Comparison of ENCODE assay signal across 13 cellular contexts in genomic region chr10:68666280-68666760, GRCh38. TPM values are rescaled to one million over a fixed set of nuclear protein-coding genes. Genes with fewer than 3 reads are reported as not detected.
DNase-seq lines count a peak whose midpoint lies in the region; ATAC-seq, FAIRE-seq and TF ChIP-seq lines count a peak whose summit lies in the region.
"Had no signal": no experiment of that assay in that cellular context is flagged by ENCODE, and none has a peak within 500 bp of the region (broad histone marks: within the 10 kb centered on the region; RNA-seq: fewer than 3 reads in every experiment).

No MANE protein-coding gene starts in this region.

- H4K20me1 ChIP-seq in SK-N-SH (ENCODE audit: insufficient read depth), result no peaks in the 10 kb centered on the region

- peaks cover 6 to 27% of the 10 kb centered on the region in 2 experiments for H3K36me3 ChIP-seq in SK-N-SH (replicated peaks in 1 of 2; ENCODE audit: control insufficient read depth in 1 of 2, insufficient read depth in 2 of 2, low read length in 1 of 2)

- H3K79me2 ChIP-seq in SK-N-SH (ENCODE audit: insufficient read depth), result no peaks in the 10 kb centered on the region; the same call in none of the 2 replicates

- H3K4me3 ChIP-seq in SK-N-SH (ENCODE audit: low read depth in 2 of 2, low read length in 1 of 2), result no peak overlapping the region
- H3K4me3 ChIP-seq in fibroblast of mammary gland (ENCODE audit: control insufficient read depth, low read depth, low read length), result no peak overlapping the region
- H3K4me3 ChIP-seq: spleen had no signal

- H3F3A ChIP-seq in SK-N-SH (replicated peaks; ENCODE audit: insufficient read depth), result peaks cover 33% of the 10 kb centered on the region

- peak overlapping the region; percentile 69; the same call in 1 of the 2 replicates for H2AFZ ChIP-seq in SK-N-SH (ENCODE audit: low read depth)

- H3K27ac ChIP-seq in SK-N-SH (ENCODE audit: low read depth in 2 of 2, low read length in 1 of 2), result peak overlapping the region; percentile 24 to 97; a peak in 3 of 4 replicates
- H3K27ac ChIP-seq: spleen had no signal

- H3K9me2 ChIP-seq in SK-N-SH, result no peaks in the 10 kb centered on the region

- POLR2A ChIA-PET in SK-N-SH (lab: Yijun Ruan, JAX), result no interaction called here

- TF ChIP-seq CTCF in SK-N-SH (IDR thresholded peaks at IDR 0.05), result no peak
- TF ChIP-seq CTCF in fibroblast of mammary gland (conservative IDR thresholded peaks at IDR 0.05; ENCODE audit: control insufficient read depth, insufficient read depth, low read depth, low read length), result no peak

- no peak for TF ChIP-seq RAD21 in SK-N-SH (IDR thresholded peaks at IDR 0.05; ENCODE audit: low read length)

- no peaks in the 10 kb centered on the region for H3K9me3 ChIP-seq in SK-N-SH
- H3K9me3 ChIP-seq: spleen had no signal

- WGBS in SK-N-SH (ENCODE audit: low lambda C conversion rate), result 8% methylated on average over 5 of the region's 5 CpGs

- H3K9ac ChIP-seq in SK-N-SH, result peak overlapping the region; percentile 37; the same call in 1 of the 2 replicates

- H3K27me3 ChIP-seq in SK-N-SH (ENCODE audit: insufficient read depth), result no peaks in the 10 kb centered on the region
- H3K27me3 ChIP-seq: spleen had no signal

- ATAC-seq in GM21390 (IDR thresholded peaks at IDR 0.05; ENCODE audit: unreplicated experiment) (no peak), GM18873 (IDR thresholded peaks at IDR 0.05; ENCODE audit: low FRiP score, unreplicated experiment) (no peak)

- DNase-seq in H54 (ENCODE audit: insufficient read length, low spot score) (peak; percentile 45), SK-N-SH (no peak), fibroblast of mammary gland (ENCODE audit: low read depth) (peak; percentile 93), stromal cell of bone marrow (ENCODE audit: low read depth) (peak; percentile 88), AML-193 (lab: John Stamatoyannopoulos, UW) (no peak)
- DNase-seq: activated CD4-positive, alpha-beta T cell treated with anti-CD3 and anti-CD28 coated beads, Interleukin-2, amount 50 U/mL, for 1 hour; activated naive CD4-positive, alpha-beta T cell treated with anti-CD3 and anti-CD28 coated beads, Interleukin-2, amount 50 U/mL, for 16 hours; GOT3; NCI-H2227 treated with DMSO at 0.1 percent for 48 hours; SHP77; spleen had no signal

- H3K4me1 ChIP-seq in SK-N-SH (ENCODE audit: control insufficient read depth in 1 of 2, insufficient read depth in 2 of 2, low read depth in 1 of 2, low read length in 1 of 2), result peaks cover 0 to 6% of the 10 kb centered on the region in 2 experiments; a peak in 2 of 4 replicates
- H3K4me1 ChIP-seq: spleen had no signal

- peak overlapping the region; percentile 35 for H3K4me2 ChIP-seq in SK-N-SH

- CTCF ChIA-PET in SK-N-SH (lab: Yijun Ruan, JAX), result no interaction called here

- no peak for TF ChIP-seq POLR2A in H54 (IDR thresholded peaks at IDR 0.05; ENCODE audit: low read depth, low read length)

- FAIRE-seq in H54 (lab: Jason Lieb, UNC), result peak; percentile 99

- peak in 1 of 2 experiments; percentile 79; a peak in 2 of 4 replicates for TF ChIP-seq EP300 in SK-N-SH (IDR thresholded peaks at IDR 0.05; ENCODE audit: borderline replicate concordance in 1 of 2, low read depth in 1 of 2, low read length in 1 of 2)

TF ChIP-seq in SK-N-SH, 30 proteins besides CTCF, POLR2A, EP300 and RAD21 (continues in another document):
- no peak for TF ChIP-seq RCOR1 (IDR thresholded peaks at IDR 0.05; ENCODE audit: low read length)
- no peak for TF ChIP-seq REST (IDR thresholded peaks at IDR 0.05; ENCODE audit: low read depth, low read length)
- peak; percentile 76 for TF ChIP-seq TCF12 (IDR thresholded peaks at IDR 0.05)
- no peak for TF ChIP-seq ELF1 (IDR thresholded peaks at IDR 0.05)
- TF ChIP-seq GABPA (IDR thresholded peaks at IDR 0.05; ENCODE audit: low read depth), result no peak
- peak; percentile 79; the same call in 1 of the 2 replicates for TF ChIP-seq MAX (IDR thresholded peaks at IDR 0.05; ENCODE audit: low read depth)
- TF ChIP-seq FOXJ3 (CRISPR knock-in tag; IDR thresholded peaks at IDR 0.05), result no peak
- TF ChIP-seq MEF2A (IDR thresholded peaks at IDR 0.05; ENCODE audit: borderline replicate concordance, low read depth), result peak; percentile 81; the same call in 1 of the 2 replicates
- peak; percentile 46; the same call in 1 of the 2 replicates for TF ChIP-seq NFIC (IDR thresholded peaks at IDR 0.05; ENCODE audit: borderline replicate concordance)
- TF ChIP-seq USF1 (IDR thresholded peaks at IDR 0.05; ENCODE audit: borderline replicate concordance, low read depth), result no peak
- TF ChIP-seq USF2 (IDR thresholded peaks at IDR 0.05; ENCODE audit: borderline replicate concordance, low read depth, low read length), result no peak
- TF ChIP-seq YY1 (IDR thresholded peaks at IDR 0.05; ENCODE audit: low read depth), result peak; percentile 37; the same call in 1 of the 2 replicates
- no peak for TF ChIP-seq SMC3 (IDR thresholded peaks at IDR 0.05; ENCODE audit: low read depth, low read length)
- no peak for TF ChIP-seq IRF3 (IDR thresholded peaks at IDR 0.05; ENCODE audit: low read depth, low read length)
- TF ChIP-seq PBX3 (IDR thresholded peaks at IDR 0.05), result peak; percentile 68
- peak; percentile 86 for TF ChIP-seq JUND (IDR thresholded peaks at IDR 0.05)
- peak; percentile 89 for TF ChIP-seq FOSL2 (IDR thresholded peaks at IDR 0.05; ENCODE audit: borderline replicate concordance, low read depth)
- TF ChIP-seq MXI1 (IDR thresholded peaks at IDR 0.05; ENCODE audit: low read depth, low read length), result no peak
- TF ChIP-seq SIN3A (IDR thresholded peaks at IDR 0.05; ENCODE audit: borderline replicate concordance, low read depth, low read length), result peak; percentile 56; the same call in 1 of the 2 replicates
- TF ChIP-seq RXRA (IDR thresholded peaks at IDR 0.05; ENCODE audit: borderline replicate concordance, low read depth), result peak; percentile 16; the same call in 1 of the 2 replicates

RNA-seq across cellular contexts. Expression of gene CCAR1, which starts 54.7 kb away (rescaled TPM):
- polyA plus RNA-seq in SK-N-SH (2012; rRNA removed), result 25.7 and 27.5 TPM in 2 replicates
- 25.2 and 25.9 TPM in 2 replicates for polyA plus RNA-seq in SK-N-SH (2012; cell fraction: cytosol; rRNA removed)
- 37.0 and 92.3 TPM in 2 replicates for polyA plus RNA-seq in SK-N-SH (2012; cell fraction: nucleus; rRNA removed)

Comparison
In these comparisons a context has a peak if more than half of its experiments do, and no peak if none do; other contexts are left out.
1. DNase-seq: peak in H54 (single experiment), fibroblast of mammary gland (single experiment) and stromal cell of bone marrow (single experiment); none in SK-N-SH (single experiment) and AML-193 (0 of 2).